In the genomic region with DNA sequence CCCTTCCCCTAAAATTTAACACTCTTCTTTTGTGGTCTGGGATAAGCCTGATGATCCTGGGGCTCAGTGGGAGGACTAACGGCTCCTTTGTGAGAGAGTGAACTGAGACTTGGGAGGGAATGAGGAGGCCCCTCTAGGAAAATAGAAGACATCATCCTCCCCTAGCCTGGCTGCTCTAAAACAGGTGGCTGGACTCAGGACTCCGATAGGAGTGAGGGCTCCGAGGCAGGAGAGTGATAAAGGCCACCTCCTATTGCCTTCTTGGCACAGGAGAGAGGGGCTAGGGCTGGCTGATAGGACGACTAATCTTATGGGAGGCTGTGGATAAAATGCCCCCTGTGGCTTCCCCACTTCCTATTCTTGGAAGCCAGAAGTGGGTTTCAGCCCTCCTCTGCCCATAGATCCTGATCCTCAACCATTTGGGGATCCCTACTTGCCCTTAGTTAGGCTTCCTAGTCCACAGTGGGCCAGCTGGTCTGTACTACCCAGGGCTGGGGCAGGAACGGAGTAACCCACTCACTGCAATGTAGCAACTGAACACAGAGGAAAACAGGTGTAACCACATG, we compare ENCODE assay signal across 1 cellular context.
TF ChIP-seq lines count a peak whose summit lies in the region.

No MANE protein-coding gene starts in this region.

TF ChIP-seq in SK-N-SH treated with all-trans-retinoic acid at 6 μM for 48 hours, 23 proteins besides CTCF, POLR2A, EP300 and RAD21 (continued from another document):
- TF ChIP-seq POU6F1 (CRISPR knock-in tag; IDR thresholded peaks at IDR 0.05; ENCODE audit: borderline replicate concordance, low read depth) (no peak), OSR1 (CRISPR knock-in tag; IDR thresholded peaks at IDR 0.05) (no peak), ESRRG (CRISPR knock-in tag; IDR thresholded peaks at IDR 0.05) (no peak), ZFP30 (CRISPR knock-in tag; IDR thresholded peaks at IDR 0.05) (no peak), ZNF565 (CRISPR knock-in tag; conservative IDR thresholded peaks at IDR 0.05; ENCODE audit: low read depth) (no peak), GLIS3 (CRISPR knock-in tag; IDR thresholded peaks at IDR 0.05) (no peak), CSDC2 (CRISPR knock-in tag; IDR thresholded peaks at IDR 0.05) (no peak), TOX (CRISPR knock-in tag; IDR thresholded peaks at IDR 0.05; ENCODE audit: borderline replicate concordance) (no peak), BACH2 (CRISPR knock-in tag; IDR thresholded peaks at IDR 0.05; ENCODE audit: borderline replicate concordance) (no peak), CREB5 (CRISPR knock-in tag; IDR thresholded peaks at IDR 0.05; ENCODE audit: low read depth) (no peak), RARB (CRISPR knock-in tag; IDR thresholded peaks at IDR 0.05) (no peak), ISL1 (CRISPR knock-in tag; IDR thresholded peaks at IDR 0.05) (no peak), TSHZ2 (CRISPR knock-in tag; IDR thresholded peaks at IDR 0.05) (no peak)
- TF ChIP-seq, protein P1, sequence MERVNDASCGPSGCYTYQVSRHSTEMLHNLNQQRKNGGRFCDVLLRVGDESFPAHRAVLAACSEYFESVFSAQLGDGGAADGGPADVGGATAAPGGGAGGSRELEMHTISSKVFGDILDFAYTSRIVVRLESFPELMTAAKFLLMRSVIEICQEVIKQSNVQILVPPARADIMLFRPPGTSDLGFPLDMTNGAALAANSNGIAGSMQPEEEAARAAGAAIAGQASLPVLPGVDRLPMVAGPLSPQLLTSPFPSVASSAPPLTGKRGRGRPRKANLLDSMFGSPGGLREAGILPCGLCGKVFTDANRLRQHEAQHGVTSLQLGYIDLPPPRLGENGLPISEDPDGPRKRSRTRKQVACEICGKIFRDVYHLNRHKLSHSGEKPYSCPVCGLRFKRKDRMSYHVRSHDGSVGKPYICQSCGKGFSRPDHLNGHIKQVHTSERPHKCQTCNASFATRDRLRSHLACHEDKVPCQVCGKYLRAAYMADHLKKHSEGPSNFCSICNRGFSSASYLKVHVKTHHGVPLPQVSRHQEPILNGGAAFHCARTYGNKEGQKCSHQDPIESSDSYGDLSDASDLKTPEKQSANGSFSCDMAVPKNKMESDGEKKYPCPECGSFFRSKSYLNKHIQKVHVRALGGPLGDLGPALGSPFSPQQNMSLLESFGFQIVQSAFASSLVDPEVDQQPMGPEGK (CRISPR knock-in tag; IDR thresholded peaks at IDR 0.05; ENCODE audit: borderline replicate concordance), result no peak
